In genomic region chr9:127697575-127697974, GRCh38 we compare ENCODE assay signal across 20 cellular contexts. TPM values are rescaled to one million over a fixed set of nuclear protein-coding genes. Genes with fewer than 3 reads are reported as not detected.
"Had no signal": no experiment of that assay in that cellular context is flagged by ENCODE, and none has a peak within 500 bp of the region (broad histone marks: within the 10 kb centered on the region; RNA-seq: fewer than 3 reads in every experiment).

No MANE protein-coding gene starts in this region.

- H3K36me3 Mint-ChIP-seq: activated naive CD4-positive, alpha-beta T cell treated with anti-CD3 and anti-CD28 coated beads, Interleukin-2, amount 50 U/mL, for 72 hours had no signal

- H3K9me3 ChIP-seq: heart left ventricle, left lung, pancreas, right lobe of liver had no signal

- H3K36me3 ChIP-seq: left lung, pancreas, right lobe of liver had no signal

- H3K4me1 ChIP-seq: right lobe of liver had no signal

- H3K9me3 Mint-ChIP-seq: activated naive CD4-positive, alpha-beta T cell treated with anti-CD3 and anti-CD28 coated beads, Interleukin-2, amount 50 U/mL, for 72 hours; endodermal cell; mesothelial cell of epicardium; stimulated activated naive B cell treated with anti-CD40 and anti-IgM and Interleukin-4, amounts not matched to agents 10 μg/mL and 1 μg/mL and 100 μg/mL, for 72 hours had no signal

- H3K27me3 Mint-ChIP-seq: stimulated activated naive B cell treated with anti-CD40 and anti-IgM and Interleukin-4, amounts not matched to agents 10 μg/mL and 1 μg/mL and 100 μg/mL, for 72 hours had no signal

- H3K27me3 ChIP-seq: heart left ventricle, left lung, pancreas, right lobe of liver had no signal

- H3K4me3 Mint-ChIP-seq: endodermal cell; mesothelial cell of epicardium; stimulated activated naive B cell treated with anti-CD40 and anti-IgM and Interleukin-4, amounts not matched to agents 10 μg/mL and 1 μg/mL and 100 μg/mL, for 72 hours had no signal

- ATAC-seq: activated naive CD4-positive, alpha-beta T cell treated with anti-CD3 and anti-CD28 coated beads, Interleukin-2, amount 50 U/mL, for 72 hours; heart left ventricle; left lung; pancreas; right lobe of liver; stimulated activated naive B cell treated with anti-CD40 and anti-IgM and Interleukin-4, amounts not matched to agents 10 μg/mL and 1 μg/mL and 100 μg/mL, for 72 hours had no signal

- H3K4me3 ChIP-seq: heart left ventricle, left lung, pancreas, right lobe of liver, smooth muscle cell had no signal

- H3K4me1 Mint-ChIP-seq: endodermal cell had no signal

- DNase-seq: activated CD4-positive, alpha-beta T cell treated with anti-CD3 and anti-CD28 coated beads, Interleukin-2, amount 50 U/mL, for 4 hours; activated gamma-delta T cell; amygdala; caudate nucleus; endodermal cell; heart left ventricle; left lung; pancreas; right lobe of liver; stimulated activated CD4-positive, alpha-beta T cell treated with anti-CD3 and anti-CD28 coated beads, Interleukin-4, amount 100 ng/mL, for 4 hours; stimulated activated naive B cell treated with anti-CD40 and anti-IgM and Interleukin-4, amounts not matched to agents 10 μg/mL and 1 μg/mL and 100 μg/mL, for 72 hours; SW 1271 had no signal

- H3K27ac ChIP-seq: pancreas, right lobe of liver had no signal

- H3K27ac Mint-ChIP-seq: activated naive CD4-positive, alpha-beta T cell treated with anti-CD3 and anti-CD28 coated beads, Interleukin-2, amount 50 U/mL, for 72 hours; endodermal cell; mesothelial cell of epicardium; stimulated activated naive B cell treated with anti-CD40 and anti-IgM and Interleukin-4, amounts not matched to agents 10 μg/mL and 1 μg/mL and 100 μg/mL, for 72 hours had no signal

RNA-seq across cellular contexts. Expression of gene CFAP157, which starts 9.2 kb away (rescaled TPM):
- total RNA-seq: activated naive CD4-positive, alpha-beta T cell treated with anti-CD3 and anti-CD28 coated beads, Interleukin-2, amount 50 U/mL, for 72 hours; epithelial cell of proximal tubule; frontal cortex; kidney epithelial cell; lung microvascular endothelial cell; smooth muscle cell; T-helper 2 cell treated with Interferon-gamma antibody and Interleukin-4, amounts not matched to agents 100 ng/mL and 5 ng/mL, for 36 hours had no signal

RNA-seq across cellular contexts. Expression of gene TTC16, which starts 18.3 kb away (rescaled TPM):
- total RNA-seq: endodermal cell, epithelial cell of proximal tubule, frontal cortex, kidney epithelial cell, lung microvascular endothelial cell, smooth muscle cell had no signal
